9 cellular contexts compared by ENCODE assay signal in the genomic region with DNA sequence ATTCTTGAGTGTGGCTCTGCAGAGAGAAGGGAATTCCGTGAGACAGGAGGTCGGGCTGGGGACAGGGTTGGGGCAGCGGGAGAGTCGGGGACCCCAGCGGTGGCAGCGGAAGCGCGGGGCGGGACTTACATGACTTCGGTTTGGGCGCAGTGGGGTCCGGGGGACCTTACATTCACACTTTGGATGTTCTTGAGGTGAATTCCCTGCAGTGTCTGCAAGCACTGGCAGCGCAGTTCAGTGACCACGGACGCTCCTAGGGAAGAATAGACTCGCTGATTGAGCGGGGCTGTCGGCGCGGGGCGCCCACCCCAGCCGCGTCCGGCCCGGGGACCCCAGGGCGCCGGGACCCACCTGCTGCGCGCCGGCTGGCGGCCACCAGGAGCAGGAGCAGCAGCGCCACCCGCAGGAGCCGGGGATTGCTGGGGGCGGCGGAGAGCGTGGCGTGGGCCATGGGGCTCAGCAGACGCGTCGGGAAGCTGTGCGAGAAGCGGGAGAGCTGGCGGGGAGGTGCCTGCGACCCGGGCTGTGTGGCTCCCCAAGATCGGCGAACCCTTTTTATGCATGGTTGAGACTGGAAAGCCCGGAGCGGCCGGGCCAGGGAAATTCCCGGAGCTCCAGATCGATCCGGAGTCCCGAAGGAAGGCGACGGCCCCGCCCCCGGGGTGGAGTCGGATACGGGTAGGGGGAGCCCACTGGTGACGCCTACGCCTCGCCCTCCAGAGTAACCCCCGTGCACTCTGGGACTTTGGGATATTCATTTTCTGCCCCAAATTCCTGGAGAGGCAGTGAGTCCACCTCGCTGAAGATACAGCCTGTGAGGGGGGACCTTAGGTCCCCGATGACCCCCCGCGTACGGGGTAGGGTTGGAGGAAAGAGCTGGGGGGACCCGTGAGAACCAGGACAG. TPM values are rescaled to one million over a fixed set of nuclear protein-coding genes. Genes with fewer than 3 reads are reported as not detected.
DNase-seq lines count a peak whose midpoint lies in the region; ATAC-seq, FAIRE-seq and TF ChIP-seq lines count a peak whose summit lies in the region.
"Had no signal": no experiment of that assay in that cellular context is flagged by ENCODE, and none has a peak within 500 bp of the region (broad histone marks: within the 10 kb centered on the region; RNA-seq: fewer than 3 reads in every experiment).

A gene (minus strand): TSS at position 529 of the 904 bp plus-strand sequence. CDS start 78 bp downstream, at position 451.

- TF ChIP-seq CTCF in VCaP (conservative IDR thresholded peaks at IDR 0.05): peak; percentile 92
- TF ChIP-seq CTCF in epithelial cell of proximal tubule (conservative IDR thresholded peaks at IDR 0.05; ENCODE audit: low read depth, low read length): peak; percentile 27

- no peaks in the 10 kb centered on the region for H3K79me2 ChIP-seq in mesendoderm (ENCODE audit: control insufficient read depth, insufficient read depth, low read length)

- H3K9ac ChIP-seq in mesendoderm (ENCODE audit: low read length): peak within 1 kb of the TSS; percentile 67

- ATAC-seq in HG03025 (IDR thresholded peaks at IDR 0.05; ENCODE audit: low FRiP score, unreplicated experiment): no peak

- H2BK15ac ChIP-seq in mesendoderm (replicated peaks; ENCODE audit: low read depth): no peak within 1 kb of the TSS

- no peaks in the 10 kb centered on the region for H3K9me3 ChIP-seq in thymus (ENCODE audit: control insufficient read depth)

- no peak within 1 kb of the TSS for H2BK120ac ChIP-seq in mesendoderm (ENCODE audit: low read depth, low read length)

- H4K8ac ChIP-seq in mesendoderm (ENCODE audit: low read depth, low read length): no peak within 1 kb of the TSS

- peak within 1 kb of the TSS; percentile 22 for H3K18ac ChIP-seq in mesendoderm (ENCODE audit: low read length)

- no peaks in the 10 kb centered on the region for H3K79me1 ChIP-seq in mesendoderm (ENCODE audit: low read length)

- H3K4me1 ChIP-seq in mesendoderm (ENCODE audit: control insufficient read depth, low read depth, low read length): peaks cover 3% of the 10 kb centered on the region
- peaks cover 8% of the 10 kb centered on the region for H3K4me1 ChIP-seq in thymus (ENCODE audit: control insufficient read depth, insufficient read depth, low read length)

- WGBS in mesendoderm (ENCODE audit: extremely low coverage, insufficient coverage, low lambda C conversion rate): no CpG with 5 or more reads among the region's 71 CpGs
- WGBS in thymus: under 1% methylated on average over 67 of the region's 71 CpGs

- H3K36me3 ChIP-seq in mesendoderm (ENCODE audit: control insufficient read depth, insufficient read depth, low read length) (no peaks in the 10 kb centered on the region), thymus (ENCODE audit: control insufficient read depth, insufficient read depth) (no peaks in the 10 kb centered on the region)

- H3K27ac ChIP-seq in VCaP (peak within 1 kb of the TSS; percentile 64; the same call in 1 of the 2 replicates), mesendoderm (ENCODE audit: low read depth, low read length) (no peak within 1 kb of the TSS), thymus (ENCODE audit: low read depth) (peak within 1 kb of the TSS; percentile 74)

- peak within 1 kb of the TSS; percentile 92 for H3K56ac ChIP-seq in mesendoderm (ENCODE audit: low read length)

- H2AK5ac ChIP-seq in mesendoderm (ENCODE audit: low read length): no peak within 1 kb of the TSS

- H2BK5ac ChIP-seq in mesendoderm (ENCODE audit: low read length): no peak within 1 kb of the TSS

- DNase-seq in COLO668 (lab: John Stamatoyannopoulos, UW; ENCODE audit: unreplicated experiment) (peak; percentile 85), GM19239 (ENCODE audit: insufficient read length, low spot score) (no peak), HPDE6-E6E7 (ENCODE audit: extremely low spot score) (peak; percentile 40), epithelial cell of proximal tubule (ENCODE audit: low read depth) (no peak), mesendoderm (peak; percentile 67)

- H4K5ac ChIP-seq in mesendoderm (ENCODE audit: low read length): no peak within 1 kb of the TSS

- H3K4me3 ChIP-seq in epithelial cell of proximal tubule (ENCODE audit: low read depth, low read length) (peak within 1 kb of the TSS; percentile 92), mesendoderm (ENCODE audit: low read length) (peak within 1 kb of the TSS; percentile 51), thymus (ENCODE audit: low read length) (peak within 1 kb of the TSS; percentile 90)

- H3K27me3 ChIP-seq in mesendoderm (ENCODE audit: insufficient read depth, low read length, poor library complexity) (no peaks in the 10 kb centered on the region), thymus (ENCODE audit: control insufficient read depth, insufficient read depth) (no peaks in the 10 kb centered on the region)

- H3K4ac ChIP-seq in mesendoderm (ENCODE audit: low read depth, low read length): peak within 1 kb of the TSS; percentile 21

- peak; percentile 47 for FAIRE-seq in GM19239 (lab: Jason Lieb, UNC)

- peak within 1 kb of the TSS; percentile 77 for H3K4me2 ChIP-seq in mesendoderm (ENCODE audit: low read length)

- H3K23ac ChIP-seq in mesendoderm (ENCODE audit: low read length): no peak within 1 kb of the TSS

RNA-seq across cellular contexts. Expression of the gene that starts here (rescaled TPM):
- total RNA-seq in epithelial cell of proximal tubule: 4.8 and 6.6 TPM in 2 replicates
- 1.2 TPM for polyA plus RNA-seq in mesendoderm (2013, experiment 1 of 2)
- 1.7 TPM for polyA plus RNA-seq in mesendoderm (2013, experiment 2 of 2)
- polyA plus RNA-seq in thymus: 3.3 TPM
- total RNA-seq: activated CD8-positive, alpha-beta memory T cell treated with anti-CD3 and anti-CD28 coated beads for 36 hours had no signal

Comparison
In these comparisons a context has a peak if more than half of its experiments do, and no peak if none do; other contexts are left out.
1. DNase-seq: peak in COLO668 (single experiment), HPDE6-E6E7 (single experiment) and mesendoderm (single experiment); none in GM19239 (single experiment) and epithelial cell of proximal tubule (single experiment).
2. Peak in every context shown above with its lines, with median percentiles within 50 percentile points of each other: H3K4me3 ChIP-seq.